11 cellular contexts compared by ENCODE assay signal in the genomic region with DNA sequence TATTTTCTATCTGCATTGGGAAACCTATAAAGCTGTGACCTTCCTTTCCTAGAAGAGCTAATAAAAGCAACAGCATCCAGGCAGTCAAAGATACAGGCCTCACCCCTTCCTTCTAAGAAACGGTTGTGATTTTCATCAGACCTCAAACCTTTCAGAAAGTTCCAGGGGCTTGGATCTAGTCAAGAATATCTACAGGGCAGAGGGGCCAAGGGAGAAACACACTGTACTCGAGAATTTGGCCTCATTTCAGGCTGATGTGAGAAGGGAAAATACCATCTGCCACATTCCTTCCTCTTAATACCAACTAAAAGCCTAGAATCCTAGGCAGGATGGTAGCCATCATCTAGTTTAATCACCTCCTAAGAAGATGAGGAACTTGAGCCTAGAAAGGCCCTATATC. TPM values are rescaled to one million over a fixed set of nuclear protein-coding genes. Genes with fewer than 3 reads are reported as not detected.
A peak's percentile ranks its signal among the peaks of the same experiment; 100 is the strongest.
DNase-seq lines count a peak whose midpoint lies in the region; ATAC-seq, FAIRE-seq and TF ChIP-seq lines count a peak whose summit lies in the region.
"Had no signal": no experiment of that assay in that cellular context is flagged by ENCODE, and none has a peak within 500 bp of the region (broad histone marks: within the 10 kb centered on the region; RNA-seq: fewer than 3 reads in every experiment).

No MANE protein-coding gene starts in this region.

- no peak for TF ChIP-seq CTCF in activated B cell treated with CpG ODN at 0.5 μM for 24 hours (IDR thresholded peaks at IDR 0.05)

- FAIRE-seq in RCC 7860 (lab: Jason Lieb, UNC) = no peak

- H3K27me3 Mint-ChIP-seq in activated naive CD4-positive, alpha-beta T cell treated with anti-CD3 and anti-CD28 coated beads for 36 hours (ENCODE audit: low read depth) = no peaks in the 10 kb centered on the region
- peaks cover 3% of the 10 kb centered on the region for H3K27me3 Mint-ChIP-seq in activated B cell treated with CpG ODN at 0.5 μM for 24 hours
- peaks cover 0 to 3% of the 10 kb centered on the region in 2 donors for H3K27me3 Mint-ChIP-seq in stimulated activated naive B cell treated with anti-CD40 and anti-IgM and Interleukin-4, amounts not matched to agents 10 μg/mL and 1 μg/mL and 100 μg/mL, for 72 hours

- H3K36me3 Mint-ChIP-seq in activated naive CD4-positive, alpha-beta T cell treated with anti-CD3 and anti-CD28 coated beads for 36 hours (ENCODE audit: low read depth) = no peaks in the 10 kb centered on the region
- no peaks in the 10 kb centered on the region for H3K36me3 Mint-ChIP-seq in activated B cell treated with CpG ODN at 0.5 μM for 24 hours (ENCODE audit: low read depth)
- no peaks in the 10 kb centered on the region for H3K36me3 Mint-ChIP-seq in stimulated activated naive B cell treated with anti-CD40 and anti-IgM and Interleukin-4, amounts not matched to agents 10 μg/mL and 1 μg/mL and 100 μg/mL, for 72 hours

- POLR2A ChIA-PET in activated B cell treated with CpG ODN at 0.5 μM for 24 hours (lab: Charles Lee) = interaction anchor here (0.6 to 1.2 kb wide), 3 partner anchors 14 to 394 kb away, joined by 3 to 5 read pairs (median 4); partner anchors contain the start of gene BCL6

- ATAC-seq in HG02759 (IDR thresholded peaks at IDR 0.05; ENCODE audit: unreplicated experiment) (peak; percentile 0), activated B cell treated with CpG ODN at 0.5 μM for 24 hours (ENCODE audit: low read depth) (no peak), HG03097 (IDR thresholded peaks at IDR 0.05; ENCODE audit: low FRiP score, unreplicated experiment) (no peak)
- ATAC-seq in stimulated activated naive B cell treated with anti-CD40 and anti-IgM and Interleukin-4, amounts not matched to agents 10 μg/mL and 1 μg/mL and 100 μg/mL, for 72 hours (replicated peaks) = peak; percentile 6 to 16

- H3K9me3 Mint-ChIP-seq in activated naive CD4-positive, alpha-beta T cell treated with anti-CD3 and anti-CD28 coated beads for 36 hours = no peaks in the 10 kb centered on the region
- no peaks in the 10 kb centered on the region for H3K9me3 Mint-ChIP-seq in activated B cell treated with CpG ODN at 0.5 μM for 24 hours
- no peaks in the 10 kb centered on the region for H3K9me3 Mint-ChIP-seq in stimulated activated naive B cell treated with anti-CD40 and anti-IgM and Interleukin-4, amounts not matched to agents 10 μg/mL and 1 μg/mL and 100 μg/mL, for 72 hours

- H3K4me1 Mint-ChIP-seq in activated naive CD4-positive, alpha-beta T cell treated with anti-CD3 and anti-CD28 coated beads for 36 hours (ENCODE audit: low read depth) = peaks cover 40% of the 10 kb centered on the region
- H3K4me1 Mint-ChIP-seq in activated B cell treated with CpG ODN at 0.5 μM for 24 hours = peaks cover 42% of the 10 kb centered on the region
- H3K4me1 Mint-ChIP-seq in stimulated activated naive B cell treated with anti-CD40 and anti-IgM and Interleukin-4, amounts not matched to agents 10 μg/mL and 1 μg/mL and 100 μg/mL, for 72 hours = peaks cover 38 to 45% of the 10 kb centered on the region in 2 donors

- no peak overlapping the region for H3K4me3 Mint-ChIP-seq in activated naive CD4-positive, alpha-beta T cell treated with anti-CD3 and anti-CD28 coated beads for 36 hours
- H3K4me3 Mint-ChIP-seq in activated B cell treated with CpG ODN at 0.5 μM for 24 hours = no peak overlapping the region
- peak overlapping the region; percentile 5 to 9 for H3K4me3 Mint-ChIP-seq in stimulated activated naive B cell treated with anti-CD40 and anti-IgM and Interleukin-4, amounts not matched to agents 10 μg/mL and 1 μg/mL and 100 μg/mL, for 72 hours

- CTCF ChIA-PET in activated naive CD4-positive, alpha-beta T cell treated with anti-CD3 and anti-CD28 coated beads for 36 hours (lab: Charles Lee) = interaction anchor here (1.0 to 2.2 kb wide), 5 partner anchors 10 to 31 kb away, joined by 3 to 19 read pairs (median 4); partner anchors contain the start of gene BCL6
- CTCF ChIA-PET in activated B cell treated with CpG ODN at 0.5 μM for 24 hours (lab: Charles Lee) = no interaction called here

- intact Hi-C loops in activated naive CD4-positive, alpha-beta T cell treated with anti-CD3 and anti-CD28 coated beads for 36 hours (cut with micrococcal nuclease) = loop anchor here (1.0 to 2.0 kb wide), 13 partner anchors 8 to 1019 kb away; no protein-coding TSS in a partner anchor
- intact Hi-C loops in activated B cell treated with CpG ODN at 0.5 μM for 24 hours (cut with micrococcal nuclease) = no loop called here

- no peak for DNase-seq in activated naive CD4-positive, alpha-beta T cell treated with anti-CD3 and anti-CD28 coated beads for 36 hours
- DNase-seq in activated naive CD4-positive, alpha-beta T cell treated with anti-CD3 and anti-CD28 coated beads, Interleukin-2, amount 50 U/mL, for 16 hours = no peak
- DNase-seq in activated B cell treated with CpG ODN at 0.5 μM for 24 hours (no peak), RCC 7860 (ENCODE audit: low spot score) (no peak), amygdala (lab: John Stamatoyannopoulos, UW) (no peak)
- no peak for DNase-seq in stimulated activated naive B cell treated with anti-CD40 and anti-IgM and Interleukin-4, amounts not matched to agents 10 μg/mL and 1 μg/mL and 100 μg/mL, for 72 hours
- DNase-seq: activated CD8-positive, alpha-beta memory T cell treated with anti-CD3 and anti-CD28 coated beads for 24 hours; dorsolateral prefrontal cortex; uterus had no signal

- H3K27ac Mint-ChIP-seq in activated naive CD4-positive, alpha-beta T cell treated with anti-CD3 and anti-CD28 coated beads for 36 hours = peak overlapping the region; percentile 82
- peak overlapping the region; percentile 8 for H3K27ac Mint-ChIP-seq in activated B cell treated with CpG ODN at 0.5 μM for 24 hours
- peak overlapping the region; percentile 82 for H3K27ac Mint-ChIP-seq in stimulated activated naive B cell treated with anti-CD40 and anti-IgM and Interleukin-4, amounts not matched to agents 10 μg/mL and 1 μg/mL and 100 μg/mL, for 72 hours

RNA-seq across cellular contexts. Expression of gene BCL6, which starts 24.5 kb away (rescaled TPM):
- total RNA-seq in activated naive CD4-positive, alpha-beta T cell treated with anti-CD3 and anti-CD28 coated beads for 36 hours = 100 to 1,000 TPM in 1 of 2 experiments, 10 to 100 TPM in 1; 98.9 to 101 TPM
- total RNA-seq in activated B cell treated with CpG ODN at 0.5 μM for 24 hours = 100 and 112 TPM in 2 replicates

Comparison
In these comparisons a context has a peak if more than half of its experiments do, and no peak if none do; other contexts are left out.
1. H3K27ac Mint-ChIP-seq: peak in every context shown above with its lines; median percentile 82 in activated naive CD4-positive, alpha-beta T cell treated with anti-CD3 and anti-CD28 coated beads for 36 hours; 82 in stimulated activated naive B cell treated with anti-CD40 and anti-IgM and Interleukin-4, amounts not matched to agents 10 μg/mL and 1 μg/mL and 100 μg/mL, for 72 hours; 8 in activated B cell treated with CpG ODN at 0.5 μM for 24 hours.
2. H3K4me3 Mint-ChIP-seq: peak in stimulated activated naive B cell treated with anti-CD40 and anti-IgM and Interleukin-4, amounts not matched to agents 10 μg/mL and 1 μg/mL and 100 μg/mL, for 72 hours (2 of 2); none in activated naive CD4-positive, alpha-beta T cell treated with anti-CD3 and anti-CD28 coated beads for 36 hours (single experiment) and activated B cell treated with CpG ODN at 0.5 μM for 24 hours (single experiment).
3. ATAC-seq: peak in HG02759 (single experiment) and stimulated activated naive B cell treated with anti-CD40 and anti-IgM and Interleukin-4, amounts not matched to agents 10 μg/mL and 1 μg/mL and 100 μg/mL, for 72 hours (2 of 2); none in activated B cell treated with CpG ODN at 0.5 μM for 24 hours (single experiment) and HG03097 (single experiment).